In genomic region chr19:28608292-28608691, GRCh38 we compare ENCODE assay signal across 9 cellular contexts.
"Had no signal": no experiment of that assay in that cellular context is flagged by ENCODE, and none has a peak within 500 bp of the region (broad histone marks: within the 10 kb centered on the region; RNA-seq: fewer than 3 reads in every experiment).

No MANE protein-coding gene starts in this region.

- H3K4me3 Mint-ChIP-seq: GM23338, H9 had no signal

- H3K4me3 ChIP-seq: GM23338 had no signal

- H3K9ac ChIP-seq: KMS-11 had no signal

- DNase-seq: H9, HCEC 1CT, IMR-90, KBM-7 had no signal

- H3K4me1 Mint-ChIP-seq: GM23338 had no signal

- ATAC-seq: GM23338 had no signal

- H3K27ac ChIP-seq: KMS-11 had no signal

- H3K27ac Mint-ChIP-seq: GM23338 had no signal

- H3K4me2 ChIP-seq: GM23338, KMS-11 had no signal

- H2AFZ ChIP-seq: GM23338 had no signal

- FAIRE-seq: H1, H54, HTR-8/SVneo had no signal
